In genomic region chr7:3897430-3898385, GRCh38 we compare ENCODE assay signal across 8 cellular contexts.
DNase-seq lines count a peak whose midpoint lies in the region; ATAC-seq and TF ChIP-seq lines count a peak whose summit lies in the region.

No MANE protein-coding gene starts in this region.

- peaks cover 0 to under 1% of the 10 kb centered on the region in 2 donors for H3K27me3 ChIP-seq in Peyer's patch

- H3K27me3 Mint-ChIP-seq in Calu3 (ENCODE audit: unreplicated experiment) (no peaks in the 10 kb centered on the region), HFFc6 (ENCODE audit: insufficient read depth) (no peaks in the 10 kb centered on the region; the same call in 1 of the 2 replicates)

- H3K4me3 ChIP-seq in Peyer's patch, result no peak overlapping the region

- H3K4me1 ChIP-seq in Peyer's patch, result no peaks in the 10 kb centered on the region

- H3K9me3 Mint-ChIP-seq in Calu3 (ENCODE audit: low read depth, unreplicated experiment) (no peaks in the 10 kb centered on the region), HFFc6 (peaks cover 18% of the 10 kb centered on the region)
- no peaks in the 10 kb centered on the region for H3K9me3 Mint-ChIP-seq in activated naive CD4-positive, alpha-beta T cell treated with anti-CD3 and anti-CD28 coated beads, Interleukin-2, amount 50 U/mL, for 72 hours

- peaks cover 31% of the 10 kb centered on the region for H3K4me1 Mint-ChIP-seq in Calu3 (ENCODE audit: low read depth, unreplicated experiment)
- no peaks in the 10 kb centered on the region for H3K4me1 Mint-ChIP-seq in HFFc6 (ENCODE audit: low read depth)

- no peaks in the 10 kb centered on the region for H3K9me3 ChIP-seq in Peyer's patch

- no peak for TF ChIP-seq POLR2A in Peyer's patch (IDR thresholded peaks at IDR 0.05)

- H3K27ac ChIP-seq in Peyer's patch, result no peak overlapping the region

- no peaks in the 10 kb centered on the region for H3K36me3 ChIP-seq in Peyer's patch

- H3K36me3 Mint-ChIP-seq in Calu3 (ENCODE audit: insufficient read depth, unreplicated experiment) (no peaks in the 10 kb centered on the region), HFFc6 (ENCODE audit: low read depth) (no peaks in the 10 kb centered on the region)
- no peaks in the 10 kb centered on the region for H3K36me3 Mint-ChIP-seq in activated naive CD4-positive, alpha-beta T cell treated with anti-CD3 and anti-CD28 coated beads, Interleukin-2, amount 50 U/mL, for 72 hours

- no peak overlapping the region for H3K4me3 Mint-ChIP-seq in Calu3 (ENCODE audit: low read depth, unreplicated experiment)
- no peak overlapping the region for H3K4me3 Mint-ChIP-seq in HFFc6

- H3K27ac Mint-ChIP-seq in Calu3 (ENCODE audit: unreplicated experiment) (no peak overlapping the region), HFFc6 (no peak overlapping the region)
- H3K27ac Mint-ChIP-seq in activated naive CD4-positive, alpha-beta T cell treated with anti-CD3 and anti-CD28 coated beads, Interleukin-2, amount 50 U/mL, for 72 hours, result no peak overlapping the region

- DNase-seq in Calu3 (peak; percentile 63), HFFc6 (peak; percentile 1), Peyer's patch (peak in 2 of 3 donors; percentile 34 to 74), hepatic stellate cell (ENCODE audit: low spot score) (peak; percentile 21)
- peak in 1 of 2 donors; percentile 35 for DNase-seq in activated naive CD4-positive, alpha-beta T cell treated with anti-CD3 and anti-CD28 coated beads, Interleukin-2, amount 50 U/mL, for 72 hours (ENCODE audit: low spot score in 2 of 2)
- peak; percentile 12 to 46 for DNase-seq in stimulated activated CD4-positive, alpha-beta T cell treated with anti-CD3 and anti-CD28 coated beads, Interleukin-1b, Interleukin-23, amount 100 ng/mL, for 4 hours (ENCODE audit: low read depth in 2 of 2)

- intact Hi-C loops in Calu3 (cut with micrococcal nuclease; ENCODE audit: unreplicated experiment), result loop anchor here (1.0 to 10.0 kb wide), 4 partner anchors 202 to 1033 kb away; no protein-coding TSS in a partner anchor

- CTCF ChIA-PET in Calu3 (lab: Charles Lee), result no interaction called here

- TF ChIP-seq CTCF in Calu3 (IDR thresholded peaks at IDR 0.05; ENCODE audit: unreplicated experiment) (peak; percentile 85), HFFc6 (IDR thresholded peaks at IDR 0.05) (peak; percentile 81), Peyer's patch (IDR thresholded peaks at IDR 0.05) (peak; percentile 71 to 86 (median 76))

- BruUV-seq in Calu3 (replicated peaks; lab: Mats Ljungman, UMichigan), result no TSS peak

- ATAC-seq in activated naive CD4-positive, alpha-beta T cell treated with anti-CD3 and anti-CD28 coated beads, Interleukin-2, amount 50 U/mL, for 72 hours, result peak; percentile 52 to 63
- ATAC-seq in GM21825 (IDR thresholded peaks at IDR 0.05; ENCODE audit: unreplicated experiment) (no peak), HG03469 (IDR thresholded peaks at IDR 0.05; ENCODE audit: unreplicated experiment) (no peak)

Comparison
In these comparisons a context has a peak if more than half of its experiments do, and no peak if none do; other contexts are left out.
1. ATAC-seq: peak in activated naive CD4-positive, alpha-beta T cell treated with anti-CD3 and anti-CD28 coated beads, Interleukin-2, amount 50 U/mL, for 72 hours (2 of 2); none in GM21825 (single experiment) and HG03469 (single experiment).
2. Peak in every context shown above with its lines, with median percentiles within 50 percentile points of each other: CTCF ChIP-seq.